ENCODE assay signal across 15 cellular contexts in the genomic region with DNA sequence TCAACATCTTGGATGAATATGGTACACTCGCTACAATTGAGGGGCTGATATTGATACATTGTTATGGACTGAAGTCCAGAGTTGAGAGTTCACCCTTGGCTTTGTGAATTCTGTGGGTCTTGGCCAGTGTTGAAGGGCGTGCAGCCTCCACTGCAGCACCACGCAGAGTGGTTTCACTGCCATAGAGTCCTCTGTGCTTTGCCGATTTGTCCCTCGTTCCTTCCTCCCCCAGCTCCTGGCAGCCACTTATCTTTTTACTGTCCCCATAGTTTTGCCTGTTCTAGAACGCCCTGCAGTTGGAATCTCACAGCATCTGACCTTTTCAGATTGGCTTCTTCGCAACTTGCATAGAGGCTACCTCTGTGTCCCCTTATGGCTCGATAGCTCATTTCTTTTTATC. TPM values are rescaled to one million over a fixed set of nuclear protein-coding genes. Genes with fewer than 3 reads are reported as not detected.
A peak's percentile ranks its signal among the peaks of the same experiment; 100 is the strongest.
DNase-seq lines count a peak whose midpoint lies in the region; ATAC-seq and TF ChIP-seq lines count a peak whose summit lies in the region.
"Had no signal": no experiment of that assay in that cellular context is flagged by ENCODE, and none has a peak within 500 bp of the region (broad histone marks: within the 10 kb centered on the region; RNA-seq: fewer than 3 reads in every experiment).

No MANE protein-coding gene starts in this region.

- no TSS peak for BruUV-seq in IMR-90 (replicated peaks; lab: Mats Ljungman, UMichigan)

- DNase-seq in left ventricle myocardium superior = no peak
- DNase-seq in right atrium auricular region (ENCODE audit: low spot score) = no peak
- no peak for DNase-seq in IMR-90
- peak; percentile 90 for DNase-seq in testis
- no peak for DNase-seq in GM13977 (ENCODE audit: low spot score)
- DNase-seq in activated T-helper 1 cell treated with anti-CD3 and anti-CD28 coated beads, Interleukin-12 subunit alpha, Interleukin-12 subunit beta, Interleukin-2, Interleukin-4 antibody, amounts not matched to agents 30 ng/mL and 10 ng/mL and 1 ng/mL, durations not matched to agents 14 hours and 24 hours and 36 hours (ENCODE audit: low spot score) = no peak
- DNase-seq: ACHN; BE2C; C1 segment of cervical spinal cord; CD4-positive, CD25-positive, alpha-beta regulatory T cell; CD8-positive, alpha-beta memory T cell; COR-L47 had no signal

- 100% methylated on average over 1 of the region's 8 CpGs; no CpG with 5 or more reads in 1 of the 2 experiments for WGBS in IMR-90 (ENCODE audit: extremely low coverage in 2 of 2, insufficient read length in 1 of 2), 2 experiments
- 51 to 64% methylated on average over 8 of the region's 8 CpGs for WGBS in testis, 2 donors

- peaks cover 17% of the 10 kb centered on the region for H3K9me1 ChIP-seq in IMR-90 (ENCODE audit: insufficient read depth, low read length)

- no peak overlapping the region for H4K91ac ChIP-seq in IMR-90 (ENCODE audit: insufficient read depth, low read depth, low read length)

- 0 out of 2 replicates have a peak overlapping the region, but pooled peaks have one; percentile 29 for H3K14ac ChIP-seq in IMR-90 (replicated peaks; ENCODE audit: low read depth, low read length)

- H2AFZ ChIP-seq in IMR-90 (replicated peaks; ENCODE audit: low read length, poor library complexity) = no peak overlapping the region

- ATAC-seq in left ventricle myocardium superior = peak; percentile 62
- no peak for ATAC-seq in IMR-90 (ENCODE audit: low read depth)
- ATAC-seq: K562 had no signal

- H2AK5ac ChIP-seq in IMR-90 (ENCODE audit: low read depth, low read length) = no peak overlapping the region; the same call in 1 of the 2 replicates

- in situ Hi-C loops in IMR-90 (cut with MboI; ENCODE audit: low sequenced_read_pairs) (no loop called here), GM13977 (cut with MboI; ENCODE audit: low pct_unique_long_range_greater_than_20kb, low sequenced_read_pairs, unreplicated experiment) (no loop called here)

- peaks cover 10% of the 10 kb centered on the region for H3K4me1 Mint-ChIP-seq in activated T-helper 1 cell treated with anti-CD3 and anti-CD28 coated beads, Interleukin-12 subunit alpha, Interleukin-12 subunit beta, Interleukin-2, Interleukin-4 antibody, amounts not matched to agents 30 ng/mL and 10 ng/mL and 1 ng/mL, durations not matched to agents 14 hours and 24 hours and 36 hours (ENCODE audit: low read depth)

- H3K18ac ChIP-seq in IMR-90 (ENCODE audit: low read depth, low read length) = no peak overlapping the region

- H3K27me3 Mint-ChIP-seq in activated T-helper 1 cell treated with anti-CD3 and anti-CD28 coated beads, Interleukin-12 subunit alpha, Interleukin-12 subunit beta, Interleukin-2, Interleukin-4 antibody, amounts not matched to agents 30 ng/mL and 10 ng/mL and 1 ng/mL, durations not matched to agents 14 hours and 24 hours and 36 hours (ENCODE audit: insufficient read depth) = peaks cover 8% of the 10 kb centered on the region

- no peak overlapping the region for H3K4me2 ChIP-seq in IMR-90 (ENCODE audit: low read depth, low read length)

- H3K4me3 ChIP-seq in right atrium auricular region (no peak overlapping the region), IMR-90 (ENCODE audit: insufficient read depth, low read depth, low read length) (no peak overlapping the region), rectal smooth muscle tissue (ENCODE audit: low read length) (no peak overlapping the region), testis (no peak overlapping the region)
- H3K4me3 ChIP-seq: K562 had no signal

- no peak overlapping the region; the same call in 1 of the 2 replicates for H2BK20ac ChIP-seq in IMR-90 (ENCODE audit: low read depth, low read length)

- H2BK5ac ChIP-seq in IMR-90 (ENCODE audit: low read depth, low read length, poor library complexity, severe bottlenecking) = no peak overlapping the region

- no peak overlapping the region; the same call in 2 of the 3 replicates for H2BK15ac ChIP-seq in IMR-90 (ENCODE audit: low read depth, low read length)

- H3K56ac ChIP-seq in IMR-90 (ENCODE audit: extremely low read depth, insufficient read depth, low read length) = no peak overlapping the region

- no peaks in the 10 kb centered on the region for H3K9me3 Mint-ChIP-seq in activated T-helper 1 cell treated with anti-CD3 and anti-CD28 coated beads, Interleukin-12 subunit alpha, Interleukin-12 subunit beta, Interleukin-2, Interleukin-4 antibody, amounts not matched to agents 30 ng/mL and 10 ng/mL and 1 ng/mL, durations not matched to agents 14 hours and 24 hours and 36 hours

- H3K36me3 ChIP-seq in right atrium auricular region (no peaks in the 10 kb centered on the region), IMR-90 (ENCODE audit: control insufficient read depth, insufficient read depth, low read length) (no peaks in the 10 kb centered on the region), rectal smooth muscle tissue (ENCODE audit: control insufficient read depth, insufficient read depth, low read length) (no peaks in the 10 kb centered on the region), testis (ENCODE audit: low read depth, missing control alignments) (no peaks in the 10 kb centered on the region)
- H3K36me3 ChIP-seq: BE2C had no signal

- no peaks in the 10 kb centered on the region for H4K20me1 ChIP-seq in IMR-90 (ENCODE audit: insufficient read depth, low read length)

- H3K4ac ChIP-seq in IMR-90 (ENCODE audit: low read depth, low read length) = peak overlapping the region; percentile 31; the same call in 1 of the 2 replicates

- H3K9ac ChIP-seq in IMR-90 (ENCODE audit: low read depth, low read length) = no peak overlapping the region
- no peak overlapping the region for H3K9ac ChIP-seq in rectal smooth muscle tissue (ENCODE audit: low read length)

- no peak for TF ChIP-seq RAD21 in IMR-90 (IDR thresholded peaks at IDR 0.05; ENCODE audit: low read length)

- H3K79me1 ChIP-seq in IMR-90 (ENCODE audit: low read depth in 1 of 2, low read length in 2 of 2) = no peaks in the 10 kb centered on the region

- H3K36me3 Mint-ChIP-seq in activated T-helper 1 cell treated with anti-CD3 and anti-CD28 coated beads, Interleukin-12 subunit alpha, Interleukin-12 subunit beta, Interleukin-2, Interleukin-4 antibody, amounts not matched to agents 30 ng/mL and 10 ng/mL and 1 ng/mL, durations not matched to agents 14 hours and 24 hours and 36 hours (ENCODE audit: low read depth) = no peaks in the 10 kb centered on the region
- H3K36me3 Mint-ChIP-seq: CD4-positive, CD25-positive, alpha-beta regulatory T cell; CD8-positive, alpha-beta memory T cell had no signal

- TF ChIP-seq CTCF in right atrium auricular region (IDR thresholded peaks at IDR 0.05) (no peak), IMR-90 (conservative IDR thresholded peaks at IDR 0.05; ENCODE audit: low read depth, low read length) (no peak), testis (IDR thresholded peaks at IDR 0.05) (no peak), GM13977 (IDR thresholded peaks at IDR 0.05; ENCODE audit: extremely low read depth, insufficient read depth, missing control alignments) (no peak)

- H2AK9ac ChIP-seq in IMR-90 (replicated peaks; ENCODE audit: low read depth, low read length, poor library complexity) = no peak overlapping the region

- H4K8ac ChIP-seq in IMR-90 (ENCODE audit: low read depth in 2 of 2, low read length in 2 of 2) = no peak overlapping the region

- TF ChIP-seq POLR2A in IMR-90 (IDR thresholded peaks at IDR 0.05; ENCODE audit: low read depth, low read length) = no peak
- no peak for TF ChIP-seq POLR2A in testis (IDR thresholded peaks at IDR 0.05)

- H3K4me1 ChIP-seq in right atrium auricular region = peaks cover 0 to 5% of the 10 kb centered on the region in 2 donors
- H3K4me1 ChIP-seq in IMR-90 (ENCODE audit: control insufficient read depth, insufficient read depth, low read length) = peaks cover 8% of the 10 kb centered on the region
- H3K4me1 ChIP-seq in rectal smooth muscle tissue (ENCODE audit: control insufficient read depth, insufficient read depth, low read length) = no peaks in the 10 kb centered on the region
- peaks cover 20% of the 10 kb centered on the region for H3K4me1 ChIP-seq in testis
- H3K4me1 ChIP-seq: BE2C had no signal

- POLR2A ChIA-PET in IMR-90 (lab: Charles Lee; ENCODE audit: unreplicated experiment) = no interaction called here

- no peak overlapping the region for H4K5ac ChIP-seq in IMR-90 (ENCODE audit: low read depth, low read length)

- H3K27ac ChIP-seq in right atrium auricular region = no peak overlapping the region
- no peak overlapping the region for H3K27ac ChIP-seq in IMR-90 (ENCODE audit: insufficient read depth, low read length)
- H3K27ac ChIP-seq in rectal smooth muscle tissue (ENCODE audit: low read depth, low read length) = peak overlapping the region; percentile 83
- peak overlapping the region; percentile 26 to 75 for H3K27ac ChIP-seq in testis
- H3K27ac ChIP-seq: HL-60 had no signal

- no peak overlapping the region for H3K4me3 Mint-ChIP-seq in activated T-helper 1 cell treated with anti-CD3 and anti-CD28 coated beads, Interleukin-12 subunit alpha, Interleukin-12 subunit beta, Interleukin-2, Interleukin-4 antibody, amounts not matched to agents 30 ng/mL and 10 ng/mL and 1 ng/mL, durations not matched to agents 14 hours and 24 hours and 36 hours
- H3K4me3 Mint-ChIP-seq: CD4-positive, CD25-positive, alpha-beta regulatory T cell; CD8-positive, alpha-beta memory T cell had no signal

- H2BK120ac ChIP-seq in IMR-90 (ENCODE audit: low read depth, low read length) = 0 out of 2 replicates have a peak overlapping the region, but pooled peaks have one; percentile 13

- no peaks in the 10 kb centered on the region for H3K9me3 ChIP-seq in right atrium auricular region
- no peaks in the 10 kb centered on the region for H3K9me3 ChIP-seq in IMR-90 (ENCODE audit: control insufficient read depth, insufficient read depth, low read length)
- no peaks in the 10 kb centered on the region for H3K9me3 ChIP-seq in testis
- H3K9me3 ChIP-seq: BE2C had no signal

- H3K27me3 ChIP-seq in right atrium auricular region (no peaks in the 10 kb centered on the region), IMR-90 (ENCODE audit: control insufficient read depth, insufficient read depth, low read length) (peaks cover 2% of the 10 kb centered on the region; the same call in 1 of the 2 replicates), rectal smooth muscle tissue (ENCODE audit: control insufficient read depth, insufficient read depth, low read length) (no peaks in the 10 kb centered on the region), testis (no peaks in the 10 kb centered on the region)

- no peak overlapping the region for H3K23ac ChIP-seq in IMR-90 (ENCODE audit: low read depth, low read length)

- CTCF ChIA-PET in IMR-90 (lab: Yijun Ruan, JAX) = no interaction called here

- intact Hi-C loops in left ventricle myocardium superior (cut with micrococcal nuclease) = no loop called here
- intact Hi-C loops in IMR-90 (cut with micrococcal nuclease) = no loop called here
- intact Hi-C loops in testis (cut with DNase I; ENCODE audit: low total_unique reads) = no loop called here
- intact Hi-C loops in activated T-helper 1 cell treated with anti-CD3 and anti-CD28 coated beads, Interleukin-12 subunit alpha, Interleukin-12 subunit beta, Interleukin-2, Interleukin-4 antibody, amounts not matched to agents 30 ng/mL and 10 ng/mL and 1 ng/mL, durations not matched to agents 14 hours and 24 hours and 36 hours (cut with micrococcal nuclease) = no loop called here

- dilution Hi-C loops in IMR-90 (cut with HindIII; ENCODE audit: low sequenced_read_pairs, unreplicated experiment) = no loop called here

- no peak overlapping the region for H3K27ac Mint-ChIP-seq in activated T-helper 1 cell treated with anti-CD3 and anti-CD28 coated beads, Interleukin-12 subunit alpha, Interleukin-12 subunit beta, Interleukin-2, Interleukin-4 antibody, amounts not matched to agents 30 ng/mL and 10 ng/mL and 1 ng/mL, durations not matched to agents 14 hours and 24 hours and 36 hours
- H3K27ac Mint-ChIP-seq: CD4-positive, CD25-positive, alpha-beta regulatory T cell; CD8-positive, alpha-beta memory T cell had no signal

RNA-seq across cellular contexts. Expression of gene IRS2, which starts 57.3 kb away (rescaled TPM):
- total RNA-seq in left ventricle myocardium superior (11.3 TPM), right atrium auricular region (10 to 100 TPM; 21.2 to 57.6 TPM), IMR-90 (2012; rRNA removed) (0.36 and 0.83 TPM in 2 replicates), testis (10 to 100 TPM; 23.9 to 33.4 TPM)
- polyA plus RNA-seq in IMR-90 (2012; rRNA removed) (1.4 and 1.9 TPM in 2 replicates), testis (ENCODE audit: insufficient read depth, low read depth, low replicate concordance) (6.9 TPM)
- polyA plus RNA-seq in IMR-90 (2012; cell fraction: cytosol; rRNA removed) = 1.3 and 3.3 TPM in 2 replicates
- polyA plus RNA-seq in IMR-90 (2012; cell fraction: nucleus; rRNA removed; ENCODE audit: low replicate concordance) = 2.3 and 3.6 TPM in 2 replicates
- 3.9 and 4.3 TPM in 2 replicates for total RNA-seq in activated T-helper 1 cell treated with anti-CD3 and anti-CD28 coated beads, Interleukin-12 subunit alpha, Interleukin-12 subunit beta, Interleukin-2, Interleukin-4 antibody, amounts not matched to agents 30 ng/mL and 10 ng/mL and 1 ng/mL, durations not matched to agents 14 hours and 24 hours and 36 hours

Comparison
In these comparisons a context has a peak if more than half of its experiments do, and no peak if none do; other contexts are left out.
1. H3K27ac ChIP-seq: peak in rectal smooth muscle tissue (single experiment) and testis (2 of 2); none in right atrium auricular region (0 of 2) and IMR-90 (single experiment).